In the genomic region with DNA sequence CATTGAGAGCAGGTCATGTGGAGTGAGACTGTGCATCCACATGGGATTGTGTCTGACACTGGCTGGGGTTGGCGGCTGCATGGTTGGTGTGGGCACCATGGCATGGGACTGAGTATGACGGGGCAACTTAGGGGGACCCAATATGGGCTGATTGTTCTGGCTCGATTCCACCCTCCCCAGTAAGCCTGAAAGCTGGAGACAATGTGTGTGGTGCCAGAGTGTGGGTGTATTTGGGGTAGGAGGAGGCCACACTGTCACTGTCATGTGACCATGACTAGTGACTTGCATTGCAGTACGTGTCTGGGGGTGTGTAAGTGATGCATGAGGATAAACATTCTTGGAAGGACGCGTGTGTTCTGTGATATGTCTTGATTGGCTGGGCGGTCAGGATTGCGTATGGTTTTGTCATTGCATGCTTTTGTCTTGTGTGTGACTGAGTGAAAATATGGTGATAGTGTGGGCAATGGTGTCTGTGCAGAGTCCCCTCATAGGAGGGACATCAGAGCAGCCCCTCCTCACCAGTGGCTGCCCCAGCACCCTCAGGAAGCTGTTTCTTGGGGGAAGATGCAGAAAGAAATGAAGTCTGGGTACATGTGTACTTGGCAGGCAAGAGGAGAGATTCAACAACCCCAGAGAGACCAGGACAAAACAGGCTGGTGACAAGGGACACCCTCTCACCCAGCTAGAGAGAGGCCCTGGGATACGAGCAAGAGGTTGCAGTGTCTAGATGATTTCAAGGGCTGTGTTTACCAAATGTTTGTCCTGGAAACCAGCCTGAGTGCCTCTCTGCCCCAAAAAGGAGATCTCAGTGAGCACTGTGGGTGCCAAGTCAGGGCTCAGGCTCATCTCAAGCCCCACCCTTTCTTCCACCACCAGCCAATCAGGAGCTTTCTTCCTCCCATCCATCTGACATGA, we compare ENCODE assay signal across 1 cellular context.
TF ChIP-seq lines count a peak whose summit lies in the region.

No MANE protein-coding gene starts in this region.

TF ChIP-seq in HCT116, 20 proteins besides CTCF, POLR2A, EP300 and RAD21:
- TF ChIP-seq ELF1 (IDR thresholded peaks at IDR 0.05; ENCODE audit: borderline replicate concordance, low read depth) = no peak
- no peak for TF ChIP-seq SP1 (IDR thresholded peaks at IDR 0.05; ENCODE audit: low read depth)
- no peak for TF ChIP-seq YY1 (IDR thresholded peaks at IDR 0.05; ENCODE audit: extremely low read depth, insufficient replicate concordance, low read depth, low read length)
- no peak for TF ChIP-seq EZH2phosphoT487 (IDR thresholded peaks at IDR 0.05; ENCODE audit: borderline replicate concordance)
- no peak for TF ChIP-seq EZH2 (IDR thresholded peaks at IDR 0.05)
- no peak for TF ChIP-seq JUND (IDR thresholded peaks at IDR 0.05)
- TF ChIP-seq FOSL1 (IDR thresholded peaks at IDR 0.05; ENCODE audit: low read depth) = no peak
- TF ChIP-seq CBX3 (IDR thresholded peaks at IDR 0.05; ENCODE audit: low read depth) = no peak
- TF ChIP-seq, protein P1, sequence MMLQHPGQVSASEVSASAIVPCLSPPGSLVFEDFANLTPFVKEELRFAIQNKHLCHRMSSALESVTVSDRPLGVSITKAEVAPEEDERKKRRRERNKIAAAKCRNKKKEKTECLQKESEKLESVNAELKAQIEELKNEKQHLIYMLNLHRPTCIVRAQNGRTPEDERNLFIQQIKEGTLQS (IDR thresholded peaks at IDR 0.05) = no peak
- TF ChIP-seq, protein P2, sequence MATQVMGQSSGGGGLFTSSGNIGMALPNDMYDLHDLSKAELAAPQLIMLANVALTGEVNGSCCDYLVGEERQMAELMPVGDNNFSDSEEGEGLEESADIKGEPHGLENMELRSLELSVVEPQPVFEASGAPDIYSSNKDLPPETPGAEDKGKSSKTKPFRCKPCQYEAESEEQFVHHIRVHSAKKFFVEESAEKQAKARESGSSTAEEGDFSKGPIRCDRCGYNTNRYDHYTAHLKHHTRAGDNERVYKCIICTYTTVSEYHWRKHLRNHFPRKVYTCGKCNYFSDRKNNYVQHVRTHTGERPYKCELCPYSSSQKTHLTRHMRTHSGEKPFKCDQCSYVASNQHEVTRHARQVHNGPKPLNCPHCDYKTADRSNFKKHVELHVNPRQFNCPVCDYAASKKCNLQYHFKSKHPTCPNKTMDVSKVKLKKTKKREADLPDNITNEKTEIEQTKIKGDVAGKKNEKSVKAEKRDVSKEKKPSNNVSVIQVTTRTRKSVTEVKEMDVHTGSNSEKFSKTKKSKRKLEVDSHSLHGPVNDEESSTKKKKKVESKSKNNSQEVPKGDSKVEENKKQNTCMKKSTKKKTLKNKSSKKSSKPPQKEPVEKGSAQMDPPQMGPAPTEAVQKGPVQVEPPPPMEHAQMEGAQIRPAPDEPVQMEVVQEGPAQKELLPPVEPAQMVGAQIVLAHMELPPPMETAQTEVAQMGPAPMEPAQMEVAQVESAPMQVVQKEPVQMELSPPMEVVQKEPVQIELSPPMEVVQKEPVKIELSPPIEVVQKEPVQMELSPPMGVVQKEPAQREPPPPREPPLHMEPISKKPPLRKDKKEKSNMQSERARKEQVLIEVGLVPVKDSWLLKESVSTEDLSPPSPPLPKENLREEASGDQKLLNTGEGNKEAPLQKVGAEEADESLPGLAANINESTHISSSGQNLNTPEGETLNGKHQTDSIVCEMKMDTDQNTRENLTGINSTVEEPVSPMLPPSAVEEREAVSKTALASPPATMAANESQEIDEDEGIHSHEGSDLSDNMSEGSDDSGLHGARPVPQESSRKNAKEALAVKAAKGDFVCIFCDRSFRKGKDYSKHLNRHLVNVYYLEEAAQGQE (IDR thresholded peaks at IDR 0.05; ENCODE audit: low read depth) = no peak
- no peak for TF ChIP-seq POLR2AphosphoS5 (IDR thresholded peaks at IDR 0.05; ENCODE audit: low read depth, low read length)
